In genomic region chr4:139651282-139652194, GRCh38 we compare ENCODE assay signal across 8 cellular contexts. TPM values are rescaled to one million over a fixed set of nuclear protein-coding genes. Genes with fewer than 3 reads are reported as not detected.
DNase-seq lines count a peak whose midpoint lies in the region; ATAC-seq and TF ChIP-seq lines count a peak whose summit lies in the region.

No MANE protein-coding gene starts in this region.

- peak; percentile 57 for DNase-seq in COR-L47 (lab: John Stamatoyannopoulos, UW)
- peak in 71 of 76 experiments; percentile 2 to 81 (median 50) for DNase-seq in HUDEP-2 (lab: John Stamatoyannopoulos, UW; ENCODE audit: unreplicated experiment in 76 of 76)
- DNase-seq in OCI-LY7 (ENCODE audit: low spot score): peak; percentile 74
- peak; percentile 81 for DNase-seq in activated CD8-positive, alpha-beta memory T cell treated with anti-CD3 and anti-CD28 coated beads, Interleukin-2, amount 50 U/mL, for 48 hours
- no peak for DNase-seq in epithelial cell of proximal tubule (ENCODE audit: low read depth)
- peak; percentile 55 for DNase-seq in natural killer cell
- DNase-seq in stimulated activated naive CD8-positive, alpha-beta T cell treated with anti-CD3 and anti-CD28 coated beads, Interleukin-15, amount 100 ng/mL, for 72 hours: peak; percentile 49 to 53

- intact Hi-C loops in OCI-LY7 (cut with micrococcal nuclease; ENCODE audit: unreplicated experiment): loop anchor here (1.0 to 10.0 kb wide), 3 partner anchors 48 to 617 kb away; no protein-coding TSS in a partner anchor
- intact Hi-C loops in natural killer cell (cut with micrococcal nuclease): loop anchor here (1.0 to 10.0 kb wide), 5 partner anchors 48 to 619 kb away; no protein-coding TSS in a partner anchor

- H3K27me3 Mint-ChIP-seq in natural killer cell (ENCODE audit: low read depth in 2 of 2): peaks cover 4 to 8% of the 10 kb centered on the region in 2 donors
- H3K27me3 Mint-ChIP-seq in stimulated activated naive CD8-positive, alpha-beta T cell treated with anti-CD3 and anti-CD28 coated beads, Interleukin-15, amount 100 ng/mL, for 72 hours: no peaks in the 10 kb centered on the region

- H4K20me1 ChIP-seq in OCI-LY7 (ENCODE audit: insufficient read depth, low read length): no peaks in the 10 kb centered on the region

- H3K36me3 Mint-ChIP-seq in natural killer cell: no peaks in the 10 kb centered on the region

- no peaks in the 10 kb centered on the region for H3K79me2 ChIP-seq in OCI-LY7 (ENCODE audit: insufficient read depth, low read depth, low read length)

- H3K4me2 ChIP-seq in OCI-LY7 (ENCODE audit: low read length): peak overlapping the region; percentile 17; the same call in 1 of the 2 replicates

- ATAC-seq in GM19468 (IDR thresholded peaks at IDR 0.05; ENCODE audit: extremely low read depth, unreplicated experiment): peak; percentile 64
- ATAC-seq in natural killer cell: peak; percentile 83 to 95 (median 94)
- ATAC-seq in stimulated activated naive CD8-positive, alpha-beta T cell treated with anti-CD3 and anti-CD28 coated beads, Interleukin-15, amount 100 ng/mL, for 72 hours: peak; percentile 70

- TF ChIP-seq CTCF in OCI-LY7 (conservative IDR thresholded peaks at IDR 0.05; ENCODE audit: low read length) (peak; percentile 96), epithelial cell of proximal tubule (conservative IDR thresholded peaks at IDR 0.05; ENCODE audit: low read depth, low read length) (peak; percentile 92), natural killer cell (IDR thresholded peaks at IDR 0.05) (peak; percentile 96)

- POLR2A ChIA-PET in OCI-LY7 (lab: Charles Lee): interaction anchor here (0.6 to 1.1 kb wide), 3 partner anchors 9 to 82 kb away, joined by 3 to 5 read pairs (median 3); no protein-coding TSS in a partner anchor

- CTCF ChIA-PET in OCI-LY7 (lab: Charles Lee; ENCODE audit: unreplicated experiment): no interaction called here

- H3K4me3 Mint-ChIP-seq in natural killer cell: no peak overlapping the region
- peak overlapping the region in 1 of 2 donors; percentile 14 for H3K4me3 Mint-ChIP-seq in stimulated activated naive CD8-positive, alpha-beta T cell treated with anti-CD3 and anti-CD28 coated beads, Interleukin-15, amount 100 ng/mL, for 72 hours

- peak overlapping the region in 1 of 2 donors; percentile 1 for H3K27ac Mint-ChIP-seq in natural killer cell
- no peak overlapping the region for H3K27ac Mint-ChIP-seq in stimulated activated naive CD8-positive, alpha-beta T cell treated with anti-CD3 and anti-CD28 coated beads, Interleukin-15, amount 100 ng/mL, for 72 hours

- H3K36me3 ChIP-seq in OCI-LY7 (ENCODE audit: insufficient read depth, low read length): no peaks in the 10 kb centered on the region

- H3K4me1 Mint-ChIP-seq in natural killer cell: peaks cover 5 to 10% of the 10 kb centered on the region in 2 donors
- H3K4me1 Mint-ChIP-seq in stimulated activated naive CD8-positive, alpha-beta T cell treated with anti-CD3 and anti-CD28 coated beads, Interleukin-15, amount 100 ng/mL, for 72 hours: peaks cover 12% of the 10 kb centered on the region

- H3K9me3 Mint-ChIP-seq in natural killer cell: no peaks in the 10 kb centered on the region
- no peaks in the 10 kb centered on the region for H3K9me3 Mint-ChIP-seq in stimulated activated naive CD8-positive, alpha-beta T cell treated with anti-CD3 and anti-CD28 coated beads, Interleukin-15, amount 100 ng/mL, for 72 hours

- H3K4me1 ChIP-seq in OCI-LY7 (ENCODE audit: insufficient read depth, low read length, poor library complexity, severe bottlenecking): peaks cover 5% of the 10 kb centered on the region

- H3K9me2 ChIP-seq in OCI-LY7 (ENCODE audit: insufficient read depth, low read length): no peaks in the 10 kb centered on the region

- H3K9me3 ChIP-seq in OCI-LY7 (ENCODE audit: low read length): no peaks in the 10 kb centered on the region

- H2AFZ ChIP-seq in OCI-LY7 (ENCODE audit: low read length): peak overlapping the region; percentile 33; the same call in 1 of the 2 replicates

- no peak overlapping the region for H3K4me3 ChIP-seq in OCI-LY7 (ENCODE audit: low read depth, low read length, poor library complexity, severe bottlenecking)
- H3K4me3 ChIP-seq in epithelial cell of proximal tubule (ENCODE audit: low read depth, low read length): no peak overlapping the region

- BruUV-seq in OCI-LY7 (replicated peaks; lab: Mats Ljungman, UMichigan): no TSS peak

- no peak overlapping the region for H3K27ac ChIP-seq in OCI-LY7 (ENCODE audit: low read depth, low read length, poor library complexity, severe bottlenecking)

RNA-seq across cellular contexts. Expression of gene MGST2, which starts 14.1 kb away (rescaled TPM):
- 9.3 and 11.7 TPM in 2 replicates for total RNA-seq in OCI-LY7 (2014; rRNA removed; shearing (Covaris generic))
- total RNA-seq in OCI-LY7 (2022) (4.7 and 7.6 TPM in 2 replicates), epithelial cell of proximal tubule (56.7 and 66.3 TPM in 2 replicates), natural killer cell (10 to 100 TPM in 2 of 3 donors, 1 to 10 TPM in 1; 7.8 to 17.0 (median 10.9) TPM)
